In the genomic region with DNA sequence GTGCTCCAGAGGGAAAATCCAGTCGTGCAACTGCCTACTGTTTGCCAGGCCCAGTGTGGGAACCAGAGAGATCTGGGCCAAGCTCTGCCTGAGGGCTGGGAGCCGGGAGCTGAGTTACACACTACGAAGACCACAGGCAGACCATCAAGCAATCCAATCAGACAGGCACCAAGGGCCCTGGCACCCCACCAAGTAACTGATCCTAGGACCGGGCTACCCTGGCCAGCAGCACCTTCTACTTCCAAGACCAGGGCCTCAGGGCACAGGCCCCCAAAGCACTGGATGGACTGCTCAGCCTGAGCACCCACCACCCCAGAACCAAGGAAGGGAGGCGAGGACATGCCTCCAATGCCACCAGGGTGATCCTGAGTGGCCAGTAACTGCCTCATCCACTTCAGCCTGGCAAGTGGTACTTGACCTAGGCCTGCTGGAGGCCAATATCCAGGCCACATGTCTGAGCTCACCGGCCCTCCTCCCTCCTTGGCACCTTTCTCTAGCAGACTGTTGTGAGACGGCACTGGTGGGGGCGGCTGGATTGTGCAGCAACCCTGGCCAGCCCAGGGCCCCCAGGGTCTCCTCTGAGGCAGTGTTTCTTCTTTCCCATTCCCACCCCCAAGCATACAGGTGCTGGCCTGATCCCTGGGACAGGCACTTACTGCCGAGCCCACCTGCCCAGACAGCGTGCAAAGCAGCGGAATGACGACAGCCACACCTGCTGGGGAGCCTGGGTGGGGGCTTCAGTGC, we compare ENCODE assay signal across 19 cellular contexts. TPM values are rescaled to one million over a fixed set of nuclear protein-coding genes. Genes with fewer than 3 reads are reported as not detected.
A peak's percentile ranks its signal among the peaks of the same experiment; 100 is the strongest.
DNase-seq lines count a peak whose midpoint lies in the region; ATAC-seq, FAIRE-seq and TF ChIP-seq lines count a peak whose summit lies in the region.
"Had no signal": no experiment of that assay in that cellular context is flagged by ENCODE, and none has a peak within 500 bp of the region (broad histone marks: within the 10 kb centered on the region; RNA-seq: fewer than 3 reads in every experiment).

No MANE protein-coding gene starts in this region.

- FAIRE-seq in urothelium cell line (lab: Jason Lieb, UNC), result peak; percentile 40
- FAIRE-seq: A549, GM19239 had no signal

- ATAC-seq in left cardiac atrium (peak; percentile 54 to 67), left ventricle myocardium superior (peak; percentile 24), HG02981 (IDR thresholded peaks at IDR 0.05; ENCODE audit: unreplicated experiment) (no peak)
- ATAC-seq: A549 had no signal

- peaks cover 4% of the 10 kb centered on the region for H3K4me1 Mint-ChIP-seq in nephron progenitor cell
- peaks cover 2% of the 10 kb centered on the region for H3K4me1 Mint-ChIP-seq in activated naive CD8-positive, alpha-beta T cell treated with anti-CD3 and anti-CD28 coated beads for 36 hours
- H3K4me1 Mint-ChIP-seq: CD14-positive monocyte had no signal

- DNase-seq in left cardiac atrium, result no peak
- no peak for DNase-seq in cardiac septum (ENCODE audit: low spot score)
- no peak for DNase-seq in left ventricle myocardium superior
- DNase-seq in nephron progenitor cell, result no peak
- DNase-seq in urothelium cell line (ENCODE audit: low spot score), result no peak
- DNase-seq in activated naive CD8-positive, alpha-beta T cell treated with anti-CD3 and anti-CD28 coated beads for 36 hours, result no peak
- DNase-seq in NCI-H1930 (lab: John Stamatoyannopoulos, UW), result no peak
- DNase-seq: COR-L47, Karpas-422, MG63, NCI-H1092, NCI-H226, NCI-H526 treated with DMSO at 0.1 percent for 48 hours, OCI-M1, SJCRH30 had no signal

- TF ChIP-seq CTCF in nephron progenitor cell (IDR thresholded peaks at IDR 0.05), result no peak

- H3K27me3 Mint-ChIP-seq in nephron progenitor cell (ENCODE audit: low read depth, poor library complexity), result no peaks in the 10 kb centered on the region
- H3K27me3 Mint-ChIP-seq in activated naive CD8-positive, alpha-beta T cell treated with anti-CD3 and anti-CD28 coated beads for 36 hours, result no peaks in the 10 kb centered on the region

- no peaks in the 10 kb centered on the region for H3K9me3 Mint-ChIP-seq in nephron progenitor cell
- H3K9me3 Mint-ChIP-seq in activated naive CD8-positive, alpha-beta T cell treated with anti-CD3 and anti-CD28 coated beads for 36 hours, result no peaks in the 10 kb centered on the region
- H3K9me3 Mint-ChIP-seq: CD14-positive monocyte had no signal

- peak overlapping the region; percentile 72 for H3K27ac Mint-ChIP-seq in nephron progenitor cell
- H3K27ac Mint-ChIP-seq in activated naive CD8-positive, alpha-beta T cell treated with anti-CD3 and anti-CD28 coated beads for 36 hours, result no peak overlapping the region

- no peak overlapping the region for H3K4me3 Mint-ChIP-seq in nephron progenitor cell
- no peak overlapping the region for H3K4me3 Mint-ChIP-seq in activated naive CD8-positive, alpha-beta T cell treated with anti-CD3 and anti-CD28 coated beads for 36 hours
- H3K4me3 Mint-ChIP-seq: CD14-positive monocyte had no signal

- intact Hi-C loops in left cardiac atrium (cut with DNase I) (no loop called here), cardiac septum (cut with DNase I) (no loop called here), left ventricle myocardium superior (cut with micrococcal nuclease) (no loop called here)

- peaks cover 25% of the 10 kb centered on the region for H3K36me3 Mint-ChIP-seq in nephron progenitor cell (ENCODE audit: low read depth)
- H3K36me3 Mint-ChIP-seq in activated naive CD8-positive, alpha-beta T cell treated with anti-CD3 and anti-CD28 coated beads for 36 hours, result peaks cover 7% of the 10 kb centered on the region

RNA-seq across cellular contexts. Expression of a gene that starts 20.7 kb away (rescaled TPM):
- total RNA-seq in left cardiac atrium, result 10 to 100 TPM; 21.2 to 39.8 TPM
- 32.5 TPM for total RNA-seq in cardiac septum
- 25.8 TPM for total RNA-seq in left ventricle myocardium superior
- total RNA-seq in activated naive CD8-positive, alpha-beta T cell treated with anti-CD3 and anti-CD28 coated beads for 36 hours, result 10 to 100 TPM; 27.2 to 29.1 TPM
